Comparison of ENCODE assay signal across 1 cellular context in genomic region chr14:91063119-91063518, GRCh38.
TF ChIP-seq lines count a peak whose summit lies in the region.

No MANE protein-coding gene starts in this region.

TF ChIP-seq in HepG2, 621 proteins besides CTCF, POLR2A, EP300 and RAD21 (continued from another document):
- TF ChIP-seq STAT6 (CRISPR knock-in tag; IDR thresholded peaks at IDR 0.05; ENCODE audit: borderline replicate concordance) (no peak), ZNF362 (CRISPR knock-in tag; IDR thresholded peaks at IDR 0.05; ENCODE audit: borderline replicate concordance) (peak; percentile 25; the same call in 1 of the 2 replicates), GABPA (IDR thresholded peaks at IDR 0.05; ENCODE audit: low read depth, low read length) (no peak), GABPA (CRISPR knock-in tag; IDR thresholded peaks at IDR 0.05; ENCODE audit: low read depth) (peak; percentile 66)
